2 cellular contexts compared by ENCODE assay signal in the genomic region with DNA sequence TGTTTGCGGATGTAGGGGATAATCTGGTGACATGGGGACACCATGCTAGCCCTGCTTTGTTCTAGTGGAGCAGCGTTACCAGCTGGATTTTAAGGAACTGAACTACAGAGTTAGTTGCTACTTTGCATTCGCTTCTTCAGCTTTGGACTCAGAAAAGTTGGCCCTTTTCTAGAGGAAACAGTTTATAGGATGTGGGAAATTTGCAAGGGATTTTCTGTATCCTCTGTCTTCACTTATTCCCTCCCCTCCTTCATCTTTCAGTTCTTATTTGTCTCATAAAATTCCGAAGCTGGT.
TF ChIP-seq lines count a peak whose summit lies in the region.

No MANE protein-coding gene starts in this region.

TF ChIP-seq in SK-N-SH, 30 proteins besides CTCF, POLR2A, EP300 and RAD21 (continued from another document):
- TF ChIP-seq ELF1 (IDR thresholded peaks at IDR 0.05) (no peak), YY1 (IDR thresholded peaks at IDR 0.05; ENCODE audit: low read depth) (no peak), POLR2AphosphoS5 (IDR thresholded peaks at IDR 0.05; ENCODE audit: low read depth, low read length) (no peak), IRF3 (IDR thresholded peaks at IDR 0.05; ENCODE audit: low read depth, low read length) (no peak), EZH2phosphoT487 (IDR thresholded peaks at IDR 0.05; ENCODE audit: borderline replicate concordance, low read depth) (no peak), MXI1 (IDR thresholded peaks at IDR 0.05; ENCODE audit: low read depth, low read length) (no peak), USF1 (IDR thresholded peaks at IDR 0.05; ENCODE audit: borderline replicate concordance, low read depth) (no peak), MEF2A (IDR thresholded peaks at IDR 0.05; ENCODE audit: borderline replicate concordance, low read depth) (no peak), FOXJ3 (CRISPR knock-in tag; IDR thresholded peaks at IDR 0.05) (no peak)
- TF ChIP-seq, protein P1, sequence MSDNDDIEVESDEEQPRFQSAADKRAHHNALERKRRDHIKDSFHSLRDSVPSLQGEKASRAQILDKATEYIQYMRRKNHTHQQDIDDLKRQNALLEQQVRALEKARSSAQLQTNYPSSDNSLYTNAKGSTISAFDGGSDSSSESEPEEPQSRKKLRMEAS (IDR thresholded peaks at IDR 0.05; ENCODE audit: low read depth), result no peak

TF ChIP-seq in SK-N-SH treated with all-trans-retinoic acid at 6 μM for 48 hours, 23 proteins besides CTCF, POLR2A, EP300 and RAD21 (continued from another document):
- TF ChIP-seq CSRNP3 (CRISPR knock-in tag; IDR thresholded peaks at IDR 0.05), result no peak
- no peak for TF ChIP-seq TSHZ2 (CRISPR knock-in tag; IDR thresholded peaks at IDR 0.05)
- no peak for TF ChIP-seq ZNF8 (CRISPR knock-in tag; IDR thresholded peaks at IDR 0.05)
- no peak for TF ChIP-seq GLIS3 (CRISPR knock-in tag; IDR thresholded peaks at IDR 0.05)
- no peak for TF ChIP-seq OSR1 (CRISPR knock-in tag; IDR thresholded peaks at IDR 0.05)
- no peak for TF ChIP-seq ZNF565 (CRISPR knock-in tag; conservative IDR thresholded peaks at IDR 0.05; ENCODE audit: low read depth)
- no peak for TF ChIP-seq SNAI2 (CRISPR knock-in tag; IDR thresholded peaks at IDR 0.05)
- TF ChIP-seq TOX (CRISPR knock-in tag; IDR thresholded peaks at IDR 0.05; ENCODE audit: borderline replicate concordance), result no peak
